8 cellular contexts compared by ENCODE assay signal in the genomic region with DNA sequence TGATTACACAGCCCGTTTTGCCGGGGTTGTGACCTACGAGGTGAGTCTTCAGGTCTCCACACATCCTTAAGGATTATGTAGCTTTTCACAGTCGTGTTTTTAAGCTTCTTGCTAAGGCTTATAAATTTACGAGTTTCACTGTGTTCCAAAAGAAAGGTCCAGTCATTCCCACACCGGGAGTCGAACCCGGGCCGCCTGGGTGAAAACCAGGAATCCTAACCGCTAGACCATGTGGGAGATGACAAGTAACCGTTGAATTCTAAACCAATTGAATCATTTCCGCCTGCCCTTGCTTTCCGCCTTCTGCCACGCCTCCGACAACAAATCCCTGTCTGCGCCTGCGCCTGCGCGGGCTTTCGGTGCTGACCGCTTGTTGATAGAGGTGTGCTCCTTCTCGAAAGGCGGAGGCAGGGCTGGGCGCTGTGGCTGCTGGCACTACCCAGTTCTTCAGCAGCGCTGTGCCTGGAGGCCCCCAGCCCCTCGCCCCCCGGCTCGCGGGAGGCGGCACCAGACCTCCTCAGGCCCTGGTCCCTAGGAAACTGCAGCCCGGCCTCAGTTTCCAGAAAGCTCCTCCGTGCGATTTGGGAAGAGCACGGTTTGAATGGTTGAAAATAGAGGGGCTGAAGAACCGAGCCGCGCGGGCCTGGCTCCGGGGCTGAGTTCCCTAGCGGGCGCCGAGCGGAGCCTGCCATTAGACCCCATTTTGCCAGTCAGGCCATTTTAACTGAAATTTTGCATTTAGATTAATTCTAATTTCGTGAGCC.
DNase-seq lines count a peak whose midpoint lies in the region; ATAC-seq, FAIRE-seq and TF ChIP-seq lines count a peak whose summit lies in the region.

No MANE protein-coding gene starts in this region.

- DNase-seq in GM12865 (ENCODE audit: low read depth) = peak; percentile 95
- peak; percentile 91 for DNase-seq in NCI-H146 (lab: John Stamatoyannopoulos, UW)
- DNase-seq in T-helper 2 cell treated with Interferon-gamma antibody and Interleukin-4, amounts not matched to agents 5 μg/mL and 100 μg/mL, for 36 hours (ENCODE audit: low spot score) = peak; percentile 95
- DNase-seq in astrocyte (ENCODE audit: low read depth) = peak; percentile 86
- DNase-seq in right cardiac atrium = peak; percentile 96 to 98 (median 98)
- peak; percentile 98 for DNase-seq in prostate gland (ENCODE audit: low spot score)
- DNase-seq in ureter (ENCODE audit: low spot score) = peak; percentile 98

- TF ChIP-seq CTCF in GM12865 (IDR thresholded peaks at IDR 0.05; ENCODE audit: insufficient read depth, low read depth, low read length, missing control alignments) (no peak), astrocyte (IDR thresholded peaks at IDR 0.05; ENCODE audit: insufficient read depth, low read depth, low read length) (no peak), prostate gland (IDR thresholded peaks at IDR 0.05) (peak in 2 of 4 experiments; percentile 4 to 17)

- H3K4me3 Mint-ChIP-seq in T-helper 2 cell treated with Interferon-gamma antibody and Interleukin-4, amounts not matched to agents 5 μg/mL and 100 μg/mL, for 36 hours = peak overlapping the region; percentile 83
- peak overlapping the region; percentile 82 for H3K4me3 Mint-ChIP-seq in astrocyte (ENCODE audit: unreplicated experiment)

- H3K9me3 Mint-ChIP-seq in T-helper 2 cell treated with Interferon-gamma antibody and Interleukin-4, amounts not matched to agents 5 μg/mL and 100 μg/mL, for 36 hours = no peaks in the 10 kb centered on the region
- H3K9me3 Mint-ChIP-seq in astrocyte (ENCODE audit: unreplicated experiment) = no peaks in the 10 kb centered on the region

- peaks cover 16% of the 10 kb centered on the region for H3K4me1 Mint-ChIP-seq in T-helper 2 cell treated with Interferon-gamma antibody and Interleukin-4, amounts not matched to agents 5 μg/mL and 100 μg/mL, for 36 hours (ENCODE audit: low read depth)
- peaks cover 16% of the 10 kb centered on the region for H3K4me1 Mint-ChIP-seq in astrocyte (ENCODE audit: low read depth, unreplicated experiment)

- no peaks in the 10 kb centered on the region for H3K27me3 ChIP-seq in astrocyte (ENCODE audit: insufficient read depth, low read length)
- H3K27me3 ChIP-seq in right cardiac atrium (ENCODE audit: control insufficient read depth, insufficient read depth) = no peaks in the 10 kb centered on the region
- no peaks in the 10 kb centered on the region for H3K27me3 ChIP-seq in prostate gland (replicated peaks; ENCODE audit: insufficient read depth)

- WGBS in right cardiac atrium = under 1% methylated on average over 44 of the region's 44 CpGs
- WGBS in prostate gland = under 1% methylated on average over 44 of the region's 44 CpGs

- H3K9ac ChIP-seq in astrocyte (ENCODE audit: low read length) = peak overlapping the region; percentile 83

- peak overlapping the region; percentile 88 for H3K27ac Mint-ChIP-seq in T-helper 2 cell treated with Interferon-gamma antibody and Interleukin-4, amounts not matched to agents 5 μg/mL and 100 μg/mL, for 36 hours
- H3K27ac Mint-ChIP-seq in astrocyte (ENCODE audit: unreplicated experiment) = peak overlapping the region; percentile 72

- no peaks in the 10 kb centered on the region for H3K79me2 ChIP-seq in astrocyte (ENCODE audit: insufficient read depth, low read length)

- peaks cover 11% of the 10 kb centered on the region for H3K4me1 ChIP-seq in astrocyte (ENCODE audit: insufficient read depth, low read length)
- peaks cover 4% of the 10 kb centered on the region for H3K4me1 ChIP-seq in right cardiac atrium (ENCODE audit: control insufficient read depth, insufficient read depth, low read length)
- no peaks in the 10 kb centered on the region for H3K4me1 ChIP-seq in prostate gland (replicated peaks)

- ATAC-seq in HG02798 (IDR thresholded peaks at IDR 0.05; ENCODE audit: poor library complexity, unreplicated experiment) (peak; percentile 94), right cardiac atrium (peak; percentile 99 to 100)

- peak overlapping the region; percentile 84 for H3K4me2 ChIP-seq in astrocyte (ENCODE audit: low read length)

- H3K4me3 ChIP-seq in GM12865 (ENCODE audit: low read depth, low read length) (peak overlapping the region; percentile 73), astrocyte (ENCODE audit: insufficient read depth, low read depth, low read length) (peak overlapping the region; percentile 68), right cardiac atrium (ENCODE audit: low read length) (peak overlapping the region; percentile 79), prostate gland (peak overlapping the region; percentile 66 to 72)

- intact Hi-C loops in right cardiac atrium (cut with DNase I) (no loop called here), prostate gland (cut with DNase I) (loop anchor here (10.0 kb wide), 1 partner anchor 217 kb away; a partner anchor contains a TSS)

- peak overlapping the region; percentile 93 for H2AFZ ChIP-seq in astrocyte (ENCODE audit: low read depth, low read length)

- H3K9me3 ChIP-seq in astrocyte (ENCODE audit: insufficient read depth, low read depth, low read length) (no peaks in the 10 kb centered on the region), right cardiac atrium (ENCODE audit: control insufficient read depth, low read length) (no peaks in the 10 kb centered on the region), prostate gland (no peaks in the 10 kb centered on the region)

- FAIRE-seq in astrocyte (lab: Jason Lieb, UNC) = peak; percentile 70

- no peaks in the 10 kb centered on the region for H3K36me3 Mint-ChIP-seq in T-helper 2 cell treated with Interferon-gamma antibody and Interleukin-4, amounts not matched to agents 5 μg/mL and 100 μg/mL, for 36 hours (ENCODE audit: low read depth)
- H3K36me3 Mint-ChIP-seq in astrocyte (ENCODE audit: low read depth, unreplicated experiment) = no peaks in the 10 kb centered on the region

- H4K20me1 ChIP-seq in astrocyte (ENCODE audit: insufficient read depth, low read length) = no peaks in the 10 kb centered on the region

- H3K27me3 Mint-ChIP-seq in T-helper 2 cell treated with Interferon-gamma antibody and Interleukin-4, amounts not matched to agents 5 μg/mL and 100 μg/mL, for 36 hours (ENCODE audit: low read depth) = peaks cover 10% of the 10 kb centered on the region
- no peaks in the 10 kb centered on the region for H3K27me3 Mint-ChIP-seq in astrocyte (ENCODE audit: low read depth, unreplicated experiment)

- H3K27ac ChIP-seq in astrocyte (ENCODE audit: low read depth, low read length) (peak overlapping the region; percentile 71), right cardiac atrium (ENCODE audit: low read length) (peak overlapping the region; percentile 95), prostate gland (peak overlapping the region; percentile 92 to 96)

- TF ChIP-seq POLR2A in prostate gland (IDR thresholded peaks at IDR 0.05) = peak; percentile 93

- no peaks in the 10 kb centered on the region for H3K36me3 ChIP-seq in astrocyte (ENCODE audit: insufficient read depth, low read length)
- H3K36me3 ChIP-seq in prostate gland = no peaks in the 10 kb centered on the region

Comparison
In these comparisons a context has a peak if more than half of its experiments do, and no peak if none do; other contexts are left out.
1. Peak in every context shown above with its lines: DNase-seq, ATAC-seq, H3K4me3 ChIP-seq and H3K27ac ChIP-seq.